Comparison of ENCODE assay signal across 8 cellular contexts in genomic region chr18:47175895-47176575, GRCh38. TPM values are rescaled to one million over a fixed set of nuclear protein-coding genes. Genes with fewer than 3 reads are reported as not detected.
DNase-seq lines count a peak whose midpoint lies in the region; ATAC-seq and TF ChIP-seq lines count a peak whose summit lies in the region.

IER3IP1 (minus strand) TSS chr18:47176364; CDS start chr18:47176277, 87 bp downstream.

- DNase-seq in CD14-positive monocyte (ENCODE audit: low spot score) (peak; percentile 85), NCI-H748 treated with DMSO at 0.1 percent for 48 hours (lab: John Stamatoyannopoulos, UW) (peak; percentile 88), lung microvascular endothelial cell (ENCODE audit: low read depth in 2 of 2) (peak; percentile 94 to 95)
- DNase-seq in activated CD4-positive, alpha-beta memory T cell treated with anti-CD3 and anti-CD28 coated beads for 36 hours = peak; percentile 94
- DNase-seq in stimulated activated CD4-positive, alpha-beta T cell treated with anti-CD3 and anti-CD28 coated beads, TNF-alpha, amount 100 ng/mL, for 4 hours (ENCODE audit: low read depth in 3 of 3) = peak; percentile 79 to 81 (median 80)

- no peaks in the 10 kb centered on the region for H3K27me3 ChIP-seq in ectodermal cell (ENCODE audit: control insufficient read depth, insufficient read depth, low read length, poor library complexity, severe bottlenecking)

- H3K27ac Mint-ChIP-seq in CD14-positive monocyte = peak within 1 kb of the TSS in 5 of 7 donors; percentile 47 to 88 (median 75)
- H3K27ac Mint-ChIP-seq in activated CD4-positive, alpha-beta memory T cell treated with anti-CD3 and anti-CD28 coated beads for 36 hours = peak within 1 kb of the TSS; percentile 66

- H3K9me3 ChIP-seq in ectodermal cell (ENCODE audit: control insufficient read depth, low read length) = no peaks in the 10 kb centered on the region

- ATAC-seq in GM19372 (IDR thresholded peaks at IDR 0.05; ENCODE audit: low read depth, unreplicated experiment) = peak; percentile 89
- peak; percentile 71 for ATAC-seq in HG03558 (IDR thresholded peaks at IDR 0.05; ENCODE audit: extremely low read depth, unreplicated experiment)

- peak within 1 kb of the TSS; percentile 53 for H3K27ac ChIP-seq in ectodermal cell (ENCODE audit: insufficient read depth, low read depth, low read length, poor library complexity, severe bottlenecking)

- no peaks in the 10 kb centered on the region for H3K36me3 ChIP-seq in ectodermal cell (ENCODE audit: control insufficient read depth, insufficient read depth, low read length)

- no peak for TF ChIP-seq CTCF in CD14-positive monocyte (IDR thresholded peaks at IDR 0.05)

- no peaks in the 10 kb centered on the region for H3K36me3 Mint-ChIP-seq in CD14-positive monocyte
- H3K36me3 Mint-ChIP-seq in activated CD4-positive, alpha-beta memory T cell treated with anti-CD3 and anti-CD28 coated beads for 36 hours = no peaks in the 10 kb centered on the region

- no peak within 1 kb of the TSS for H3K4me3 Mint-ChIP-seq in CD14-positive monocyte
- H3K4me3 Mint-ChIP-seq in activated CD4-positive, alpha-beta memory T cell treated with anti-CD3 and anti-CD28 coated beads for 36 hours = no peak within 1 kb of the TSS

- CTCF ChIA-PET in activated CD4-positive, alpha-beta memory T cell treated with anti-CD3 and anti-CD28 coated beads for 36 hours (lab: Charles Lee) = no interaction called here

- H3K4me1 ChIP-seq in ectodermal cell (ENCODE audit: control insufficient read depth, insufficient read depth, low read length) = no peaks in the 10 kb centered on the region

- intact Hi-C loops in CD14-positive monocyte (cut with micrococcal nuclease) = no loop called here
- intact Hi-C loops in activated CD4-positive, alpha-beta memory T cell treated with anti-CD3 and anti-CD28 coated beads for 36 hours (cut with micrococcal nuclease) = loop anchor here (1.0 to 10.0 kb wide), 3 partner anchors 26 to 261 kb away; partner anchors contain the start of genes HDHD2, KATNAL2 and PIAS2

- POLR2A ChIA-PET in activated CD4-positive, alpha-beta memory T cell treated with anti-CD3 and anti-CD28 coated beads for 36 hours (lab: Charles Lee) = no interaction called here

- H3K9me3 Mint-ChIP-seq in CD14-positive monocyte = peaks cover 0 to 2% (median 0%) of the 10 kb centered on the region in 7 donors
- H3K9me3 Mint-ChIP-seq in activated CD4-positive, alpha-beta memory T cell treated with anti-CD3 and anti-CD28 coated beads for 36 hours = no peaks in the 10 kb centered on the region

- H3K4me3 ChIP-seq in ectodermal cell (ENCODE audit: insufficient read depth, low read depth, low read length) = peak within 1 kb of the TSS; percentile 76

- 1% methylated on average over 48 of the region's 48 CpGs for WGBS in ectodermal cell, 2 experiments

- H3K4me1 Mint-ChIP-seq in CD14-positive monocyte = peaks cover 2% of the 10 kb centered on the region
- H3K4me1 Mint-ChIP-seq in activated CD4-positive, alpha-beta memory T cell treated with anti-CD3 and anti-CD28 coated beads for 36 hours (ENCODE audit: low read depth) = peaks cover 2% of the 10 kb centered on the region

- H3K27me3 Mint-ChIP-seq in CD14-positive monocyte (ENCODE audit: low read depth in 3 of 3) = peaks cover 3 to 4% (median 4%) of the 10 kb centered on the region in 3 donors
- H3K27me3 Mint-ChIP-seq in activated CD4-positive, alpha-beta memory T cell treated with anti-CD3 and anti-CD28 coated beads for 36 hours = no peaks in the 10 kb centered on the region

RNA-seq across cellular contexts. Expression of gene IER3IP1, which starts in this region (rescaled TPM):
- 10 to 100 TPM; 14.4 to 17.2 TPM for polyA plus RNA-seq in CD14-positive monocyte
- total RNA-seq in activated CD4-positive, alpha-beta memory T cell treated with anti-CD3 and anti-CD28 coated beads for 36 hours = 10 to 100 TPM; 10.9 to 11.0 TPM
- 15.8 TPM for polyA plus RNA-seq in ectodermal cell (2013, experiment 1 of 4)
- polyA plus RNA-seq in ectodermal cell (2013, experiment 2 of 4) = 16.3 TPM
- 16.7 TPM for polyA plus RNA-seq in ectodermal cell (2013, experiment 3 of 4)
- polyA plus RNA-seq in ectodermal cell (2013, experiment 4 of 4) = 17.3 TPM
- 36.2 and 55.2 TPM in 2 replicates for total RNA-seq in lung microvascular endothelial cell

Comparison
In these comparisons a context has a peak if more than half of its experiments do, and no peak if none do; other contexts are left out.
1. Peak in every context shown above with its lines: DNase-seq, ATAC-seq, H3K4me3 ChIP-seq and H3K27ac ChIP-seq.